12 cellular contexts compared by ENCODE assay signal in genomic region chr2:9212661-9213411, GRCh38. TPM values are rescaled to one million over a fixed set of nuclear protein-coding genes. Genes with fewer than 3 reads are reported as not detected.
DNase-seq lines count a peak whose midpoint lies in the region; ATAC-seq, FAIRE-seq and TF ChIP-seq lines count a peak whose summit lies in the region.
"Had no signal": no experiment of that assay in that cellular context is flagged by ENCODE, and none has a peak within 500 bp of the region (broad histone marks: within the 10 kb centered on the region; RNA-seq: fewer than 3 reads in every experiment).

No MANE protein-coding gene starts in this region.

- H3K9ac ChIP-seq in K562 (ENCODE audit: insufficient read depth in 1 of 2, low read depth in 2 of 2, low read length in 2 of 2), result peak overlapping the region in 1 of 2 experiments; percentile 75; a peak in 2 of 4 replicates

- no peak overlapping the region for H3K4me3 Mint-ChIP-seq in nephron progenitor cell
- H3K4me3 Mint-ChIP-seq: activated T-cell treated with anti-CD3 and anti-CD28 coated beads, Interleukin-2, amount 50 U/mL, for 72 hours had no signal

- H3K36me3 ChIP-seq in K562 (ENCODE audit: control insufficient read depth, insufficient read depth, low read length) (no peaks in the 10 kb centered on the region), upper lobe of right lung (no peaks in the 10 kb centered on the region)

- no peak overlapping the region for H3K27ac ChIP-seq in K562 (ENCODE audit: extremely low read depth, low read depth, low read length)
- H3K27ac ChIP-seq in upper lobe of right lung, result peak overlapping the region; percentile 53

- H3K27me3 Mint-ChIP-seq in nephron progenitor cell (ENCODE audit: low read depth, poor library complexity), result peaks cover 3% of the 10 kb centered on the region

- no peaks in the 10 kb centered on the region; the same call in 1 of the 2 replicates for H4K20me1 ChIP-seq in K562 (replicated peaks; ENCODE audit: control insufficient read depth, insufficient read depth, low read length)

- DNase-seq in K562 (ENCODE audit: extremely low read depth in 1 of 4, low spot score in 3 of 4) (no peak), left cardiac atrium (peak; percentile 53), nephron progenitor cell (no peak), upper lobe of right lung (no peak), NCI-H1694 (lab: John Stamatoyannopoulos, UW) (no peak), NCI-H1694 treated with DMSO at 0.1 percent for 48 hours (lab: John Stamatoyannopoulos, UW) (no peak), NCI-H2107 (lab: John Stamatoyannopoulos, UW) (no peak)
- DNase-seq: activated CD4-positive, CD25-positive, alpha-beta regulatory T cell; activated T-cell treated with anti-CD3 and anti-CD28 coated beads, Interleukin-2, amount 50 U/mL, for 72 hours; midbrain had no signal

- no peak for TF ChIP-seq RAD21 in K562 (CRISPR knock-in tag; conservative IDR thresholded peaks at IDR 0.05 in 1 of 2, IDR thresholded peaks at IDR 0.05 in 1 of 2)

- H3K9me3 Mint-ChIP-seq in nephron progenitor cell, result no peaks in the 10 kb centered on the region
- H3K9me3 Mint-ChIP-seq: activated T-cell treated with anti-CD3 and anti-CD28 coated beads, Interleukin-2, amount 50 U/mL, for 72 hours had no signal

- H3K4me2 ChIP-seq in K562 (ENCODE audit: insufficient read depth, low read length), result no peak overlapping the region

- peaks cover 6% of the 10 kb centered on the region for H3K79me2 ChIP-seq in K562 (ENCODE audit: control insufficient read depth, insufficient read depth, low read length)

- POLR2A ChIA-PET in K562 (lab: Yijun Ruan, JAX), result interaction anchor here (0.7 to 1.2 kb wide), 3 partner anchors 11 to 30 kb away, joined by 3 read pairs; no protein-coding TSS in a partner anchor

- TF ChIP-seq EP300 in K562 (IDR thresholded peaks at IDR 0.05; ENCODE audit: low read length), result no peak

- H3K4me1 ChIP-seq in K562 (replicated peaks in 1 of 2; ENCODE audit: control insufficient read depth in 2 of 2, insufficient read depth in 2 of 2, low read length in 2 of 2) (peaks cover 5 to 9% of the 10 kb centered on the region in 2 experiments; a peak in 4 of 5 replicates), upper lobe of right lung (peaks cover 46% of the 10 kb centered on the region)

- TF ChIP-seq POLR2A in K562 (conservative IDR thresholded peaks at IDR 0.05), result no peak

- H3K9me3 ChIP-seq in K562 (replicated peaks; ENCODE audit: control insufficient read depth, insufficient read depth, low read depth, low read length) (no peaks in the 10 kb centered on the region), upper lobe of right lung (no peaks in the 10 kb centered on the region)

- intact Hi-C loops in K562 (cut with micrococcal nuclease) (no loop called here), left cardiac atrium (cut with DNase I) (loop anchor here in 1 of 2 donors (10.0 kb wide), 1 partner anchor 122 kb away; no protein-coding TSS in a partner anchor), upper lobe of right lung (cut with DNase I) (no loop called here)

- peak overlapping the region; percentile 64 for H3K27ac Mint-ChIP-seq in nephron progenitor cell
- H3K27ac Mint-ChIP-seq: activated T-cell treated with anti-CD3 and anti-CD28 coated beads, Interleukin-2, amount 50 U/mL, for 72 hours had no signal

- no peak overlapping the region for H3K4me3 ChIP-seq in K562
- peak overlapping the region; percentile 14 for H3K4me3 ChIP-seq in upper lobe of right lung

- H3K9me1 ChIP-seq in K562 (ENCODE audit: control insufficient read depth, insufficient read depth, low read length), result no peaks in the 10 kb centered on the region

- no peak overlapping the region for H2AFZ ChIP-seq in K562 (ENCODE audit: low read depth, low read length)

- 31% methylated on average over 19 of the region's 19 CpGs for WGBS in K562 (ENCODE audit: insufficient coverage, low coverage, missing lambda C conversion rate)

- H3K27me3 ChIP-seq in K562 (ENCODE audit: control insufficient read depth in 2 of 2, insufficient read depth in 2 of 2, low read length in 2 of 2) (peaks cover 0 to 16% of the 10 kb centered on the region in 2 experiments; a peak in 1 of 5 replicates), upper lobe of right lung (no peaks in the 10 kb centered on the region)

- peaks cover 25% of the 10 kb centered on the region for H3K36me3 Mint-ChIP-seq in nephron progenitor cell (ENCODE audit: low read depth)

- ATAC-seq in K562 (no peak), left cardiac atrium (peak; percentile 51 to 76), upper lobe of right lung (peak; percentile 37), HG02970 (IDR thresholded peaks at IDR 0.05; ENCODE audit: low FRiP score, unreplicated experiment) (no peak)
- ATAC-seq: activated T-cell treated with anti-CD3 and anti-CD28 coated beads, Interleukin-2, amount 50 U/mL, for 72 hours had no signal

- CTCF ChIA-PET in K562 (lab: Yijun Ruan, JAX; ENCODE audit: low intra/inter-chr PET ratio), result no interaction called here

- FAIRE-seq in K562 (lab: Jason Lieb, UNC), result no peak
- FAIRE-seq: bronchial epithelial cell had no signal

- no TSS peak for BruUV-seq in K562 (replicated peaks; lab: Mats Ljungman, UMichigan)

- in situ Hi-C loops in K562 (cut with MboI), result no loop called here

- TF ChIP-seq CTCF in K562 (IDR thresholded peaks at IDR 0.05 in 2 of 3, conservative IDR thresholded peaks at IDR 0.05 in 1 of 3; ENCODE audit: insufficient read depth in 2 of 3, low read depth in 1 of 3, low read length in 3 of 3) (no peak), nephron progenitor cell (IDR thresholded peaks at IDR 0.05) (no peak), upper lobe of right lung (IDR thresholded peaks at IDR 0.05) (no peak)

- H3K4me1 Mint-ChIP-seq in nephron progenitor cell, result peaks cover 57% of the 10 kb centered on the region

TF ChIP-seq in K562, 482 proteins besides CTCF, POLR2A, EP300 and RAD21 (continues in another document):
- no peak for TF ChIP-seq NR4A1 (CRISPR knock-in tag; IDR thresholded peaks at IDR 0.05)
- TF ChIP-seq NR4A1 (tag; IDR thresholded peaks at IDR 0.05), result no peak
- no peak for TF ChIP-seq BACH1 (tag; IDR thresholded peaks at IDR 0.05)
- TF ChIP-seq ETS2 (tag; IDR thresholded peaks at IDR 0.05; ENCODE audit: borderline replicate concordance, poor library complexity, severe bottlenecking), result no peak
- peak; percentile 63 for TF ChIP-seq CEBPB (tag; IDR thresholded peaks at IDR 0.05)
- no peak for TF ChIP-seq HNRNPLL (IDR thresholded peaks at IDR 0.05; ENCODE audit: low read depth, low read length, poor library complexity, severe bottlenecking)
- TF ChIP-seq KDM2B (CRISPR knock-in tag; IDR thresholded peaks at IDR 0.05), result no peak
- no peak for TF ChIP-seq ZNF431 (CRISPR knock-in tag; IDR thresholded peaks at IDR 0.05)
- no peak for TF ChIP-seq E2F6 (IDR thresholded peaks at IDR 0.05; ENCODE audit: borderline replicate concordance in 1 of 2, extremely low read depth in 1 of 2, insufficient read depth in 1 of 2, insufficient read length in 1 of 2, low read depth in 1 of 2, low read length in 1 of 2, poor library complexity in 1 of 2, severe bottlenecking in 1 of 2)
- TF ChIP-seq ZNF507 (tag; conservative IDR thresholded peaks at IDR 0.05), result no peak
- TF ChIP-seq RNF2 (IDR thresholded peaks at IDR 0.05), result no peak
- TF ChIP-seq CREB3L1 (IDR thresholded peaks at IDR 0.05; ENCODE audit: borderline replicate concordance, low read depth), result no peak
- TF ChIP-seq TSC22D4 (tag; IDR thresholded peaks at IDR 0.05), result no peak
- no peak for TF ChIP-seq NFIC (IDR thresholded peaks at IDR 0.05)

RNA-seq across cellular contexts. Expression of gene ASAP2, which starts 6.2 kb away (rescaled TPM):
- 10.7 and 26.2 TPM in 2 replicates for total RNA-seq in K562 (2011; cell fraction: chromatin; rRNA removed; ENCODE audit: low replicate concordance)
- total RNA-seq in K562 (2011; cell fraction: nucleolus; rRNA removed), result 4.8 and 8.2 TPM in 2 replicates
- 11.8 and 12.5 TPM in 2 replicates for total RNA-seq in K562 (2011; cell fraction: nucleoplasm; rRNA removed)
- total RNA-seq in K562 (2014; rRNA removed) (2.1 and 2.3 TPM in 2 replicates), K562 (2014; rRNA removed; fragmentation: Illumina TruSeq; extraction: Trizol) (3.0 and 3.1 TPM in 2 replicates), K562 (2015; rRNA removed; fragmentation: Illumina TruSeq; extraction: Trizol) (2.3 and 3.2 TPM in 2 replicates), K562 (2021) (4.3 and 5.5 TPM in 2 replicates), left cardiac atrium (10 to 100 TPM; 13.4 to 18.2 TPM), upper lobe of right lung (30.9 TPM)
- polyA plus RNA-seq in K562 (2011; rRNA removed) (3.1 and 8.7 TPM in 2 replicates), K562 (2014; fragmentation: Illumina TruSeq; extraction: Trizol) (2.4 and 3.2 TPM in 2 replicates), K562 (2014; fragmentation: Nextera tagmentation; extraction: Ambion mirVana) (under 1 TPM; 0.06 to 0.07 TPM), K562 (2014; rRNA removed) (2.2 and 3.3 TPM in 2 replicates)
- 1.3 and 5.1 TPM in 2 replicates for polyA plus RNA-seq in K562 (2011; cell fraction: cytosol; rRNA removed)
- polyA plus RNA-seq in K562 (2011; cell fraction: nucleus; rRNA removed), result 5.7 and 20.6 TPM in 2 replicates
- 2.3 and 2.7 TPM in 2 replicates for polyA plus RNA-seq in K562 (2012)
- 7.4 and 13.7 TPM in 2 replicates for polyA minus RNA-seq in K562 (2011; rRNA and poly(A)+ RNA removed)
- 2.7 and 4.9 TPM in 2 replicates for polyA minus RNA-seq in K562 (2011; cell fraction: cytosol; rRNA and poly(A)+ RNA removed)
- polyA minus RNA-seq in K562 (2011; cell fraction: nucleus; rRNA and poly(A)+ RNA removed), result 3.9 and 19.9 TPM in 2 replicates

Comparison
In these comparisons a context has a peak if more than half of its experiments do, and no peak if none do; other contexts are left out.
1. ATAC-seq: peak in left cardiac atrium (2 of 2) and upper lobe of right lung (single experiment); none in K562 (single experiment) and HG02970 (single experiment).